ENCODE assay signal across 10 cellular contexts in the genomic region with DNA sequence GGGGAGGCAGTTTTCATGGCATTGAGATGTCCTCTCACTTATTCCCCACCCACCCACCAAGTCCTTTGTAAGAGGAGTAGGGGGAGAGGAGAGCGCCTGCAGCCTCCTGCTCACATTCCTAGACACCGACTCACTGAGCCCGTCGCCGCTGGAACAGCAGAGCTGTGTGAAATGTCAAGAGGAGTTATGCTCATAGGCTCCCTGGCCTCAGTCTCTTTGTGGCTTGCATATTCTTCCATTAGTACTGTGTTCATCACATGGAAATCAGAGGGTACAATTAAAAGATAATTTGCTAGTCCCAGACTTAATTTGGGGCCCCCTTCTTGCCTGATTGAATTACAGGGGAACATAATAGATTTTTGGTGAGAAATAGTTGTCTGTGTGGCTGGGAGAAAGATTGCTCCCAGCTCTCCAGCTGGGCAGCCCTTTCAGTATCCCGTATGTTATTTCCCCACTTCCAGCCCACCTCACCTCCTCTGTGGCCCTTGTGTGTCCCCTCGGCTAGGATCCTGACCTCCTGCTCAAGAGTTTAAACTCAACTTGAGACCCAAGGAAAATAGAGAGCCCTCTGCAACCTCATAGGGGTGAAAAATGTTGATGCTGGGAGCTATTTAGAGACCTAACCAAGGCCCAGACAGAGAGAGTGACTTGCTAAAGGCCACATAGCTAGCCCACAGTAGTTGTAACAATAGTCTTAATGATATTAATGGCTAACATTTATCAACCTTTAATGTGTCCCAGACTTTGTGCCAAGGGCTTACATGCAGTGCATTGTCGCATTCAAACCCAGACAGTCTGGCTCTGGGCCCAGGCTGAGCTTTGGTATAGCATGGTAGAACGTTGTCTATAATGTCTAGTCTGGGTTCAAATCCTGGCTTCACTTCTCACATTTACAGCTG. TPM values are rescaled to one million over a fixed set of nuclear protein-coding genes. Genes with fewer than 3 reads are reported as not detected.
A peak's percentile ranks its signal among the peaks of the same experiment; 100 is the strongest.
DNase-seq lines count a peak whose midpoint lies in the region; ATAC-seq and TF ChIP-seq lines count a peak whose summit lies in the region.
"Had no signal": no experiment of that assay in that cellular context is flagged by ENCODE, and none has a peak within 500 bp of the region (broad histone marks: within the 10 kb centered on the region; RNA-seq: fewer than 3 reads in every experiment).

No MANE protein-coding gene starts in this region.

- H3K4me3 ChIP-seq in Panc1 (ENCODE audit: low read depth in 2 of 2, low read length in 2 of 2) (no peak overlapping the region), esophagus muscularis mucosa (no peak overlapping the region)
- H3K4me3 ChIP-seq: adrenal gland had no signal

- no peak overlapping the region for H3K4me3 Mint-ChIP-seq in stimulated activated memory B cell treated with anti-CD40 and anti-IgM and Interleukin-4, amounts not matched to agents 10 μg/mL and 1 μg/mL and 100 μg/mL, for 72 hours

- CTCF ChIA-PET in Panc1 (lab: Charles Lee), result interaction anchor here (0.6 kb wide), 1 partner anchor 12 kb away, joined by 5 read pairs; no protein-coding TSS in a partner anchor

- peak; percentile 86 for ATAC-seq in Panc1
- no peak for ATAC-seq in HG03457 (IDR thresholded peaks at IDR 0.05; ENCODE audit: unreplicated experiment)
- no peak for ATAC-seq in stimulated activated memory B cell treated with anti-CD40 and anti-IgM and Interleukin-4, amounts not matched to agents 10 μg/mL and 1 μg/mL and 100 μg/mL, for 72 hours

- H3K36me3 ChIP-seq in Panc1 (ENCODE audit: control insufficient read depth, insufficient read depth, low read length), result no peaks in the 10 kb centered on the region
- peaks cover 0 to 8% (median 3%) of the 10 kb centered on the region in 4 donors for H3K36me3 ChIP-seq in esophagus muscularis mucosa
- H3K36me3 ChIP-seq: adrenal gland had no signal

- intact Hi-C loops in Panc1 (cut with micrococcal nuclease; ENCODE audit: unreplicated experiment) (no loop called here), esophagus muscularis mucosa (cut with DNase I) (no loop called here), posterior vena cava (cut with DNase I) (no loop called here)

- peak; percentile 93 for DNase-seq in Daoy (ENCODE audit: low read depth)
- no peak for DNase-seq in Panc1 (ENCODE audit: low read depth, low spot score)
- DNase-seq in esophagus muscularis mucosa (ENCODE audit: extremely low spot score), result no peak
- peak; percentile 86 for DNase-seq in posterior vena cava (ENCODE audit: low spot score)
- DNase-seq in germinal center (ENCODE audit: low spot score), result no peak
- no peak for DNase-seq in SKM-1 (lab: John Stamatoyannopoulos, UW; ENCODE audit: unreplicated experiment)
- DNase-seq: occipital lobe had no signal

- TF ChIP-seq POLR2A in esophagus muscularis mucosa (IDR thresholded peaks at IDR 0.05; ENCODE audit: low read depth), result no peak

- in situ Hi-C loops in Panc1 (cut with HindIII; ENCODE audit: low pct_unique_long_range_greater_than_20kb, low sequenced_read_pairs), result no loop called here

- no peaks in the 10 kb centered on the region for H3K9me3 Mint-ChIP-seq in stimulated activated memory B cell treated with anti-CD40 and anti-IgM and Interleukin-4, amounts not matched to agents 10 μg/mL and 1 μg/mL and 100 μg/mL, for 72 hours

- H3K9me3 ChIP-seq in Panc1 (ENCODE audit: control insufficient read depth, insufficient read depth, low read depth, low read length) (no peaks in the 10 kb centered on the region), esophagus muscularis mucosa (no peaks in the 10 kb centered on the region)
- H3K9me3 ChIP-seq: adrenal gland had no signal

- peaks cover 30% of the 10 kb centered on the region for H3K4me1 ChIP-seq in Panc1 (ENCODE audit: control insufficient read depth, insufficient read depth, low read length)
- peaks cover 25 to 41% (median 36%) of the 10 kb centered on the region in 4 donors for H3K4me1 ChIP-seq in esophagus muscularis mucosa

- POLR2A ChIA-PET in Panc1 (lab: Charles Lee), result interaction anchor here (1.2 kb wide), 1 partner anchor 46 kb away, joined by 3 read pairs; no protein-coding TSS in a partner anchor

- no peaks in the 10 kb centered on the region for H3K27me3 Mint-ChIP-seq in stimulated activated memory B cell treated with anti-CD40 and anti-IgM and Interleukin-4, amounts not matched to agents 10 μg/mL and 1 μg/mL and 100 μg/mL, for 72 hours

- no TSS peak for BruUV-seq in Panc1 (replicated peaks; lab: Mats Ljungman, UMichigan)

- H3K27ac Mint-ChIP-seq in stimulated activated memory B cell treated with anti-CD40 and anti-IgM and Interleukin-4, amounts not matched to agents 10 μg/mL and 1 μg/mL and 100 μg/mL, for 72 hours, result no peak overlapping the region

- TF ChIP-seq CTCF in Panc1 (IDR thresholded peaks at IDR 0.05) (no peak), esophagus muscularis mucosa (IDR thresholded peaks at IDR 0.05) (no peak)

- H3K27me3 ChIP-seq in Panc1 (ENCODE audit: control insufficient read depth, insufficient read depth, low read length), result no peaks in the 10 kb centered on the region
- H3K27me3 ChIP-seq in esophagus muscularis mucosa, result no peaks in the 10 kb centered on the region
- H3K27me3 ChIP-seq: adrenal gland had no signal

- H3K36me3 Mint-ChIP-seq in stimulated activated memory B cell treated with anti-CD40 and anti-IgM and Interleukin-4, amounts not matched to agents 10 μg/mL and 1 μg/mL and 100 μg/mL, for 72 hours, result peaks cover 25% of the 10 kb centered on the region

- H3K4me1 Mint-ChIP-seq in stimulated activated memory B cell treated with anti-CD40 and anti-IgM and Interleukin-4, amounts not matched to agents 10 μg/mL and 1 μg/mL and 100 μg/mL, for 72 hours, result no peaks in the 10 kb centered on the region

- TF ChIP-seq EP300 in esophagus muscularis mucosa (IDR thresholded peaks at IDR 0.05), result no peak

- 53% methylated on average over 9 of the region's 9 CpGs for WGBS in esophagus muscularis mucosa

- H3K27ac ChIP-seq in Panc1 (ENCODE audit: low read length) (peak overlapping the region; percentile 56), esophagus muscularis mucosa (replicated peaks in 1 of 4) (peak overlapping the region; percentile 3 to 70 (median 40))

RNA-seq across cellular contexts. Expression of a gene that starts 32.2 kb away (rescaled TPM):
- total RNA-seq in Daoy (2014; rRNA removed; shearing (Covaris generic)), result 20.7 and 25.1 TPM in 2 replicates
- total RNA-seq in Panc1 (2021; ENCODE audit: unreplicated experiment), result 12.6 TPM
- polyA plus RNA-seq in Panc1 (2012; ENCODE audit: insufficient read length), result 10.7 TPM
- total RNA-seq in esophagus muscularis mucosa, result 10 to 100 TPM; 12.0 to 18.2 (median 14.3) TPM
- total RNA-seq in posterior vena cava, result 10 to 100 TPM; 24.6 to 26.8 TPM

RNA-seq across cellular contexts. Expression of a gene that starts 48.0 kb away (rescaled TPM):
- total RNA-seq in Daoy (2014; rRNA removed; shearing (Covaris generic)), result 0.09 and 0.69 TPM in 2 replicates
- total RNA-seq in Panc1 (2021; ENCODE audit: unreplicated experiment), result 3.6 TPM
- polyA plus RNA-seq in Panc1 (2012; ENCODE audit: insufficient read length), result 3.5 TPM
- 10 to 100 TPM; 34.5 to 49.1 (median 39.8) TPM for total RNA-seq in esophagus muscularis mucosa
- 10 to 100 TPM; 12.8 to 18.8 TPM for total RNA-seq in posterior vena cava

Comparison
In these comparisons a context has a peak if more than half of its experiments do, and no peak if none do; other contexts are left out.
1. DNase-seq: peak in Daoy (single experiment) and posterior vena cava (single experiment); none in Panc1 (single experiment), esophagus muscularis mucosa (single experiment), germinal center (single experiment) and SKM-1 (single experiment).